ENCODE assay signal across 17 cellular contexts in genomic region chr6:158154816-158155215, GRCh38. TPM values are rescaled to one million over a fixed set of nuclear protein-coding genes. Genes with fewer than 3 reads are reported as not detected.
DNase-seq lines count a peak whose midpoint lies in the region; ATAC-seq and TF ChIP-seq lines count a peak whose summit lies in the region.
"Had no signal": no experiment of that assay in that cellular context is flagged by ENCODE, and none has a peak within 500 bp of the region (broad histone marks: within the 10 kb centered on the region; RNA-seq: fewer than 3 reads in every experiment).

No MANE protein-coding gene starts in this region.

- peak overlapping the region in 1 of 5 donors; percentile 67 for H3K9ac ChIP-seq in subcutaneous abdominal adipose tissue (ENCODE audit: low read length in 5 of 5)

- no peak for TF ChIP-seq CTCF in left lung (IDR thresholded peaks at IDR 0.05)

- intact Hi-C loops in left lung (cut with DNase I) = no loop called here

- H3K4me1 ChIP-seq in left lung (peaks cover 0 to 10% of the 10 kb centered on the region in 2 donors), subcutaneous abdominal adipose tissue (ENCODE audit: control insufficient read depth in 5 of 5, insufficient read depth in 5 of 5, low read length in 5 of 5) (peaks cover 0 to 10% (median 0%) of the 10 kb centered on the region in 5 donors)
- H3K4me1 ChIP-seq: HAP-1 had no signal

- H3K27me3 ChIP-seq in left lung (no peaks in the 10 kb centered on the region), subcutaneous abdominal adipose tissue (ENCODE audit: control insufficient read depth in 5 of 5, insufficient read depth in 4 of 5, low read length in 5 of 5) (no peaks in the 10 kb centered on the region)

- ATAC-seq in left lung (peak; percentile 64), HG02763 (IDR thresholded peaks at IDR 0.05; ENCODE audit: unreplicated experiment) (no peak), GM19395 (IDR thresholded peaks at IDR 0.05; ENCODE audit: unreplicated experiment) (no peak)
- ATAC-seq: K562 had no signal

- H3K36me3 ChIP-seq in left lung (peaks cover 0 to 20% of the 10 kb centered on the region in 2 donors), subcutaneous abdominal adipose tissue (ENCODE audit: control insufficient read depth in 5 of 5, insufficient read depth in 5 of 5, low read length in 5 of 5) (peaks cover under 1 to 24% (median 2%) of the 10 kb centered on the region in 5 donors)

- DNase-seq in DMS79 treated with DMSO at 0.1 percent for 48 hours (lab: John Stamatoyannopoulos, UW) = peak; percentile 73
- DNase-seq in NCI-H187 treated with DMSO at 0.1 percent for 48 hours (lab: John Stamatoyannopoulos, UW) = peak; percentile 80
- no peak for DNase-seq in left lung
- DNase-seq in activated CD4-positive, alpha-beta T cell treated with anti-CD3 and anti-CD28 coated beads, Interleukin-2, amount 50 U/mL, for 1 hour = no peak
- DNase-seq: C1 segment of cervical spinal cord; Calu3; CD4-positive, alpha-beta T cell; DMS 273 treated with DMSO at 0.1 percent for 48 hours; DND-41; GF-D8; GOT3 had no signal

- no peak overlapping the region for H3K4me3 ChIP-seq in left lung
- peak overlapping the region in 3 of 5 donors; percentile 31 to 49 (median 41) for H3K4me3 ChIP-seq in subcutaneous abdominal adipose tissue (ENCODE audit: low read depth in 1 of 5, low read length in 5 of 5)
- H3K4me3 ChIP-seq: HAP-1, K562 had no signal

- H3K9me3 ChIP-seq in left lung (no peaks in the 10 kb centered on the region), subcutaneous abdominal adipose tissue (ENCODE audit: control insufficient read depth in 5 of 5, low read length in 5 of 5) (no peaks in the 10 kb centered on the region)
- H3K9me3 ChIP-seq: HAP-1 had no signal

- H3K27ac ChIP-seq in left lung (no peak overlapping the region), subcutaneous abdominal adipose tissue (ENCODE audit: low read depth, low read length) (no peak overlapping the region)
- H3K27ac ChIP-seq: HL-60 had no signal

RNA-seq across cellular contexts. Expression of gene SERAC1, which starts 13.2 kb away (rescaled TPM):
- 1 to 10 TPM; 9.0 to 9.3 TPM for total RNA-seq in left lung

RNA-seq across cellular contexts. Expression of gene GTF2H5, which starts 13.3 kb away (rescaled TPM):
- total RNA-seq in left lung = 10 to 100 TPM; 19.1 to 23.6 TPM

Comparison
In these comparisons a context has a peak if more than half of its experiments do, and no peak if none do; other contexts are left out.
1. DNase-seq: peak in DMS79 treated with DMSO at 0.1 percent for 48 hours (single experiment) and NCI-H187 treated with DMSO at 0.1 percent for 48 hours (single experiment); none in left lung (0 of 2) and activated CD4-positive, alpha-beta T cell treated with anti-CD3 and anti-CD28 coated beads, Interleukin-2, amount 50 U/mL, for 1 hour (single experiment).
2. H3K4me3 ChIP-seq: peak in subcutaneous abdominal adipose tissue (3 of 5); none in left lung (0 of 2).